ENCODE assay signal across 8 cellular contexts in the genomic region with DNA sequence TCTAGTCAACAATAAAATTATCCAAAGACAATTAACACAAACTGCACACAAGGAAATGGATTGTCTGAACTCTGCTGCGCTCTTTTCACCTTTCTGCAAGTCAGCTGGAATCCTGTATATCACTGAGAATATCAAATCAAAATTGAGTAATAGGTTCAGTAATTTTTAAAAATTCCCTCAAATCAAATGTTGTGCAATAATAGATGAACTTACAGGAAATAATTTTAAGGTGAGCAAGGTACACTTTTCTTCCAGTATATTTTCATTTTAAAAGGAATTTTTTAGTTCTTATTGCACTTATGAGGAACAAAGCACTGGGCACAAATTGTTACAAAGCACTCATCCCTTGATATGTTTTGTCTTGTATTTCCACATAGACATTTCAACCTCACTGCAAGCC. TPM values are rescaled to one million over a fixed set of nuclear protein-coding genes. Genes with fewer than 3 reads are reported as not detected.
DNase-seq lines count a peak whose midpoint lies in the region; ATAC-seq and TF ChIP-seq lines count a peak whose summit lies in the region.

No MANE protein-coding gene starts in this region.

- H3K4me3 Mint-ChIP-seq in CD4-positive, alpha-beta T cell = peak overlapping the region; percentile 98
- peak overlapping the region; percentile 83 for H3K4me3 Mint-ChIP-seq in natural killer cell treated with Interleukin-12 subunit alpha and Interleukin-12 subunit beta and Interleukin-15 and Interleukin-18, amount 100 ng/mL, for 72 hours

- POLR2A ChIA-PET in CD4-positive, alpha-beta T cell (lab: Charles Lee) = interaction anchor here (1.4 to 2.6 kb wide), 4 partner anchors 11 to 1959 kb away, joined by 4 to 13 read pairs (median 8); a partner anchor contains a TSS

- peak overlapping the region; percentile 92 for H3K27ac Mint-ChIP-seq in CD4-positive, alpha-beta T cell
- H3K27ac Mint-ChIP-seq in natural killer cell treated with Interleukin-12 subunit alpha and Interleukin-12 subunit beta and Interleukin-15 and Interleukin-18, amount 100 ng/mL, for 72 hours = peak overlapping the region; percentile 77 to 92

- CTCF ChIA-PET in CD4-positive, alpha-beta T cell (lab: Charles Lee) = no interaction called here

- no peaks in the 10 kb centered on the region for H3K9me3 ChIP-seq in CD4-positive, alpha-beta T cell (ENCODE audit: control insufficient read depth, low read length)
- H3K9me3 ChIP-seq in breast epithelium = no peaks in the 10 kb centered on the region

- no peak for DNase-seq in CD4-positive, alpha-beta T cell
- no peak for DNase-seq in breast epithelium (ENCODE audit: low spot score in 2 of 2)
- no peak for DNase-seq in natural killer cell treated with Interleukin-12 subunit alpha and Interleukin-12 subunit beta and Interleukin-15 and Interleukin-18, amount 100 ng/mL, for 72 hours (ENCODE audit: low spot score)
- DNase-seq in NCI-H446 (lab: John Stamatoyannopoulos, UW) = no peak
- no peak for DNase-seq in HT-29 (ENCODE audit: low spot score)
- no peak for DNase-seq in GM19238 (ENCODE audit: insufficient read length, low spot score)
- no peak for DNase-seq in activated CD8-positive, alpha-beta memory T cell treated with anti-CD3 and anti-CD28 coated beads, Interleukin-2, amount 50 U/mL, for 4 hours

- peak overlapping the region in 2 of 3 donors; percentile 75 to 95 for H3K4me3 ChIP-seq in breast epithelium

- TF ChIP-seq POLR2A in breast epithelium (IDR thresholded peaks at IDR 0.05) = no peak

- ATAC-seq in CD4-positive, alpha-beta T cell (ENCODE audit: poor library complexity) = no peak
- no peak for ATAC-seq in natural killer cell treated with Interleukin-12 subunit alpha and Interleukin-12 subunit beta and Interleukin-15 and Interleukin-18, amount 100 ng/mL, for 72 hours

- H3K27me3 Mint-ChIP-seq in CD4-positive, alpha-beta T cell = no peaks in the 10 kb centered on the region
- peaks cover 0 to 2% of the 10 kb centered on the region in 2 donors for H3K27me3 Mint-ChIP-seq in natural killer cell treated with Interleukin-12 subunit alpha and Interleukin-12 subunit beta and Interleukin-15 and Interleukin-18, amount 100 ng/mL, for 72 hours

- intact Hi-C loops in CD4-positive, alpha-beta T cell (cut with DNase I, micrococcal nuclease) = loop anchor here (2.0 to 10.0 kb wide), 3 partner anchors 411 to 1961 kb away; a partner anchor contains a TSS
- intact Hi-C loops in breast epithelium (cut with DNase I; ENCODE audit: low total_unique reads) = no loop called here

- H3K9me3 Mint-ChIP-seq in CD4-positive, alpha-beta T cell = no peaks in the 10 kb centered on the region
- no peaks in the 10 kb centered on the region for H3K9me3 Mint-ChIP-seq in natural killer cell treated with Interleukin-12 subunit alpha and Interleukin-12 subunit beta and Interleukin-15 and Interleukin-18, amount 100 ng/mL, for 72 hours

- peaks cover 59% of the 10 kb centered on the region for H3K4me1 Mint-ChIP-seq in CD4-positive, alpha-beta T cell (ENCODE audit: low read depth)
- peaks cover 12 to 44% of the 10 kb centered on the region in 2 donors for H3K4me1 Mint-ChIP-seq in natural killer cell treated with Interleukin-12 subunit alpha and Interleukin-12 subunit beta and Interleukin-15 and Interleukin-18, amount 100 ng/mL, for 72 hours (ENCODE audit: low read depth in 2 of 2)

- TF ChIP-seq RAD21 in Ishikawa (IDR thresholded peaks at IDR 0.05; ENCODE audit: low read depth) = no peak

- no peaks in the 10 kb centered on the region for H3K27me3 ChIP-seq in CD4-positive, alpha-beta T cell (ENCODE audit: control insufficient read depth, insufficient read depth, low read length)
- no peaks in the 10 kb centered on the region for H3K27me3 ChIP-seq in breast epithelium

- H3K36me3 ChIP-seq in breast epithelium = peaks cover 7% of the 10 kb centered on the region

- TF ChIP-seq CTCF in CD4-positive, alpha-beta T cell (IDR thresholded peaks at IDR 0.05) = no peak
- no peak for TF ChIP-seq CTCF in breast epithelium (IDR thresholded peaks at IDR 0.05)

- TF ChIP-seq EP300 in Ishikawa (IDR thresholded peaks at IDR 0.05; ENCODE audit: borderline replicate concordance) = no peak

- H3K4me1 ChIP-seq in breast epithelium = peaks cover 0 to 5% of the 10 kb centered on the region in 2 donors

- H3K36me3 Mint-ChIP-seq in CD4-positive, alpha-beta T cell (ENCODE audit: low read depth) = peaks cover 21% of the 10 kb centered on the region
- H3K36me3 Mint-ChIP-seq in natural killer cell treated with Interleukin-12 subunit alpha and Interleukin-12 subunit beta and Interleukin-15 and Interleukin-18, amount 100 ng/mL, for 72 hours = peaks cover 3% of the 10 kb centered on the region

- H3K27ac ChIP-seq in CD4-positive, alpha-beta T cell (ENCODE audit: low read depth, low read length) = no peak overlapping the region
- H3K27ac ChIP-seq in breast epithelium = peak overlapping the region in 1 of 2 donors; percentile 97

TF ChIP-seq in Ishikawa, 13 proteins besides CTCF, POLR2A, EP300 and RAD21:
- TF ChIP-seq CEBPB (IDR thresholded peaks at IDR 0.05) = 0 out of 2 replicates have a peak, but pooled peaks have one; percentile 16
- TF ChIP-seq TCF12 (IDR thresholded peaks at IDR 0.05; ENCODE audit: low read depth) = no peak

RNA-seq across cellular contexts. Expression of a gene that starts 1.2 kb away (rescaled TPM):
- 10 to 100 TPM; 18.7 to 21.3 TPM for total RNA-seq in CD4-positive, alpha-beta T cell
- total RNA-seq in breast epithelium = 10 to 100 TPM; 21.3 to 35.3 (median 21.8) TPM
- 1 to 10 TPM; 3.5 to 5.2 TPM for total RNA-seq in natural killer cell treated with Interleukin-12 subunit alpha and Interleukin-12 subunit beta and Interleukin-15 and Interleukin-18, amount 100 ng/mL, for 72 hours
- 11.2 and 11.9 TPM in 2 replicates for total RNA-seq in HT-29 (2014; rRNA removed; shearing (Covaris generic))
